Comparison of ENCODE assay signal across 1 cellular context in genomic region chr12:111405149-111405855, GRCh38.
TF ChIP-seq lines count a peak whose summit lies in the region.

No MANE protein-coding gene starts in this region.

TF ChIP-seq in K562, 482 proteins besides CTCF, POLR2A, EP300 and RAD21 (continued from another document and continues in another):
- TF ChIP-seq, protein P1, sequence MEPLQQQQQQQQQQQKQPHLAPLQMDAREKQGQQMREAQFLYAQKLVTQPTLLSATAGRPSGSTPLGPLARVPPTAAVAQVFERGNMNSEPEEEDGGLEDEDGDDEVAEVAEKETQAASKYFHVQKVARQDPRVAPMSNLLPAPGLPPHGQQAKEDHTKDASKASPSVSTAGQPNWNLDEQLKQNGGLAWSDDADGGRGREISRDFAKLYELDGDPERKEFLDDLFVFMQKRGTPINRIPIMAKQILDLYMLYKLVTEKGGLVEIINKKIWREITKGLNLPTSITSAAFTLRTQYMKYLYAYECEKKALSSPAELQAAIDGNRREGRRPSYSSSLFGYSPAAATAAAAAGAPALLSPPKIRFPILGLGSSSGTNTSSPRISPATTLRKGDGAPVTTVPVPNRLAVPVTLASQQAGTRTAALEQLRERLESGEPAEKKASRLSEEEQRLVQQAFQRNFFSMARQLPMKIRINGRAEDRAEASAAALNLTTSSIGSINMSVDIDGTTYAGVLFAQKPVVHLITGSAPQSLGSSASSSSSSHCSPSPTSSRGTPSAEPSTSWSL (CRISPR knock-in tag; IDR thresholded peaks at IDR 0.05; ENCODE audit: borderline replicate concordance) = no peak
- TF ChIP-seq, protein P2, sequence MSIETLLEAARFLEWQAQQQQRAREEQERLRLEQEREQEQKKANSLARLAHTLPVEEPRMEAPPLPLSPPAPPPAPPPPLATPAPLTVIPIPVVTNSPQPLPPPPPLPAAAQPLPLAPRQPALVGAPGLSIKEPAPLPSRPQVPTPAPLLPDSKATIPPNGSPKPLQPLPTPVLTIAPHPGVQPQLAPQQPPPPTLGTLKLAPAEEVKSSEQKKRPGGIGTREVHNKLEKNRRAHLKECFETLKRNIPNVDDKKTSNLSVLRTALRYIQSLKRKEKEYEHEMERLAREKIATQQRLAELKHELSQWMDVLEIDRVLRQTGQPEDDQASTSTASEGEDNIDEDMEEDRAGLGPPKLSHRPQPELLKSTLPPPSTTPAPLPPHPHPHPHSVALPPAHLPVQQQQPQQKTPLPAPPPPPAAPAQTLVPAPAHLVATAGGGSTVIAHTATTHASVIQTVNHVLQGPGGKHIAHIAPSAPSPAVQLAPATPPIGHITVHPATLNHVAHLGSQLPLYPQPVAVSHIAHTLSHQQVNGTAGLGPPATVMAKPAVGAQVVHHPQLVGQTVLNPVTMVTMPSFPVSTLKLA (conservative IDR thresholded peaks at IDR 0.05) = peak; percentile 87 to 88; a peak in 3 of 4 replicates
- TF ChIP-seq NR2C1 (IDR thresholded peaks at IDR 0.05) (peak; percentile 72; the same call in 1 of the 2 replicates), NR2C1 (tag; IDR thresholded peaks at IDR 0.05) (peak; percentile 81; the same call in 1 of the 2 replicates), XRCC4 (IDR thresholded peaks at IDR 0.05; ENCODE audit: extremely low read depth, insufficient read depth, insufficient read length) (no peak), BRD9 (IDR thresholded peaks at IDR 0.05; ENCODE audit: low read depth, partially characterized antibody) (peak; percentile 86), TCF7 (IDR thresholded peaks at IDR 0.05; ENCODE audit: borderline replicate concordance) (peak; percentile 88), GTF2F1 (IDR thresholded peaks at IDR 0.05; ENCODE audit: low read depth, low read length) (no peak; the same call in 1 of the 2 replicates), WHSC1 (IDR thresholded peaks at IDR 0.05; ENCODE audit: low read length) (no peak), ILF3 (IDR thresholded peaks at IDR 0.05; ENCODE audit: borderline replicate concordance) (0 out of 2 replicates have a peak, but pooled peaks have one; percentile 34), MAFF (IDR thresholded peaks at IDR 0.05; ENCODE audit: low read length) (no peak), CXXC5 (CRISPR knock-in tag; IDR thresholded peaks at IDR 0.05) (peak; percentile 83), RFX1 (IDR thresholded peaks at IDR 0.05) (no peak), HDAC3 (IDR thresholded peaks at IDR 0.05; ENCODE audit: borderline replicate concordance, partially characterized antibody) (peak; percentile 84), NR0B1 (IDR thresholded peaks at IDR 0.05; ENCODE audit: partially characterized antibody) (no peak), BDP1 (IDR thresholded peaks at IDR 0.05; ENCODE audit: insufficient read depth, insufficient read length) (no peak), ZBTB40 (IDR thresholded peaks at IDR 0.05) (no peak), ZBTB40 (CRISPR knock-in tag; IDR thresholded peaks at IDR 0.05) (no peak), KAT8 (IDR thresholded peaks at IDR 0.05; ENCODE audit: low read depth) (no peak), SLC30A9 (CRISPR knock-in tag; IDR thresholded peaks at IDR 0.05) (no peak), SP1 (CRISPR knock-in tag; IDR thresholded peaks at IDR 0.05) (peak; percentile 99), MBD2 (IDR thresholded peaks at IDR 0.05; ENCODE audit: borderline replicate concordance, low read depth) (peak; percentile 58), CCAR2 (IDR thresholded peaks at IDR 0.05; ENCODE audit: low read depth, low read length) (no peak), MITF (IDR thresholded peaks at IDR 0.05) (peak; percentile 62; the same call in 1 of the 2 replicates), ZNF133 (CRISPR knock-in tag; IDR thresholded peaks at IDR 0.05) (no peak), TAF9B (IDR thresholded peaks at IDR 0.05; ENCODE audit: partially characterized antibody) (peak; percentile 66), EZH2 (IDR thresholded peaks at IDR 0.05; ENCODE audit: borderline replicate concordance, low read depth, low read length) (no peak), IRF1 (CRISPR knock-in tag; IDR thresholded peaks at IDR 0.05; ENCODE audit: borderline replicate concordance) (no peak), RHOXF2B (CRISPR knock-in tag; conservative IDR thresholded peaks at IDR 0.05) (no peak), FOXA1 (IDR thresholded peaks at IDR 0.05; ENCODE audit: borderline replicate concordance) (no peak), BMI1 (IDR thresholded peaks at IDR 0.05; ENCODE audit: low read length) (no peak)
- TF ChIP-seq, protein P3, sequence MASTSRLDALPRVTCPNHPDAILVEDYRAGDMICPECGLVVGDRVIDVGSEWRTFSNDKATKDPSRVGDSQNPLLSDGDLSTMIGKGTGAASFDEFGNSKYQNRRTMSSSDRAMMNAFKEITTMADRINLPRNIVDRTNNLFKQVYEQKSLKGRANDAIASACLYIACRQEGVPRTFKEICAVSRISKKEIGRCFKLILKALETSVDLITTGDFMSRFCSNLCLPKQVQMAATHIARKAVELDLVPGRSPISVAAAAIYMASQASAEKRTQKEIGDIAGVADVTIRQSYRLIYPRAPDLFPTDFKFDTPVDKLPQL (IDR thresholded peaks at IDR 0.05; ENCODE audit: extremely low read depth, insufficient read length) = no peak
- TF ChIP-seq, protein P4, sequence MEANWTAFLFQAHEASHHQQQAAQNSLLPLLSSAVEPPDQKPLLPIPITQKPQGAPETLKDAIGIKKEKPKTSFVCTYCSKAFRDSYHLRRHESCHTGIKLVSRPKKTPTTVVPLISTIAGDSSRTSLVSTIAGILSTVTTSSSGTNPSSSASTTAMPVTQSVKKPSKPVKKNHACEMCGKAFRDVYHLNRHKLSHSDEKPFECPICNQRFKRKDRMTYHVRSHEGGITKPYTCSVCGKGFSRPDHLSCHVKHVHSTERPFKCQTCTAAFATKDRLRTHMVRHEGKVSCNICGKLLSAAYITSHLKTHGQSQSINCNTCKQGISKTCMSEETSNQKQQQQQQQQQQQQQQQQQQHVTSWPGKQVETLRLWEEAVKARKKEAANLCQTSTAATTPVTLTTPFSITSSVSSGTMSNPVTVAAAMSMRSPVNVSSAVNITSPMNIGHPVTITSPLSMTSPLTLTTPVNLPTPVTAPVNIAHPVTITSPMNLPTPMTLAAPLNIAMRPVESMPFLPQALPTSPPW (CRISPR knock-in tag; IDR thresholded peaks at IDR 0.05) = peak; percentile 79
- TF ChIP-seq, protein P5, sequence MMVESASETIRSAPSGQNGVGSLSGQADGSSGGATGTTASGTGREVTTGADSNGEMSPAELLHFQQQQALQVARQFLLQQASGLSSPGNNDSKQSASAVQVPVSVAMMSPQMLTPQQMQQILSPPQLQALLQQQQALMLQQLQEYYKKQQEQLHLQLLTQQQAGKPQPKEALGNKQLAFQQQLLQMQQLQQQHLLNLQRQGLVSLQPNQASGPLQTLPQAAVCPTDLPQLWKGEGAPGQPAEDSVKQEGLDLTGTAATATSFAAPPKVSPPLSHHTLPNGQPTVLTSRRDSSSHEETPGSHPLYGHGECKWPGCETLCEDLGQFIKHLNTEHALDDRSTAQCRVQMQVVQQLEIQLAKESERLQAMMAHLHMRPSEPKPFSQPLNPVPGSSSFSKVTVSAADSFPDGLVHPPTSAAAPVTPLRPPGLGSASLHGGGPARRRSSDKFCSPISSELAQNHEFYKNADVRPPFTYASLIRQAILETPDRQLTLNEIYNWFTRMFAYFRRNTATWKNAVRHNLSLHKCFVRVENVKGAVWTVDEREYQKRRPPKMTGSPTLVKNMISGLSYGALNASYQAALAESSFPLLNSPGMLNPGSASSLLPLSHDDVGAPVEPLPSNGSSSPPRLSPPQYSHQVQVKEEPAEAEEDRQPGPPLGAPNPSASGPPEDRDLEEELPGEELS (CRISPR knock-in tag; IDR thresholded peaks at IDR 0.05; ENCODE audit: borderline replicate concordance) = no peak
- TF ChIP-seq, protein P6, sequence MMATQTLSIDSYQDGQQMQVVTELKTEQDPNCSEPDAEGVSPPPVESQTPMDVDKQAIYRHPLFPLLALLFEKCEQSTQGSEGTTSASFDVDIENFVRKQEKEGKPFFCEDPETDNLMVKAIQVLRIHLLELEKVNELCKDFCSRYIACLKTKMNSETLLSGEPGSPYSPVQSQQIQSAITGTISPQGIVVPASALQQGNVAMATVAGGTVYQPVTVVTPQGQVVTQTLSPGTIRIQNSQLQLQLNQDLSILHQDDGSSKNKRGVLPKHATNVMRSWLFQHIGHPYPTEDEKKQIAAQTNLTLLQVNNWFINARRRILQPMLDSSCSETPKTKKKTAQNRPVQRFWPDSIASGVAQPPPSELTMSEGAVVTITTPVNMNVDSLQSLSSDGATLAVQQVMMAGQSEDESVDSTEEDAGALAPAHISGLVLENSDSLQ (IDR thresholded peaks at IDR 0.05) = peak; percentile 48; the same call in 1 of the 2 replicates
